ENCODE assay signal across 10 cellular contexts in the genomic region with DNA sequence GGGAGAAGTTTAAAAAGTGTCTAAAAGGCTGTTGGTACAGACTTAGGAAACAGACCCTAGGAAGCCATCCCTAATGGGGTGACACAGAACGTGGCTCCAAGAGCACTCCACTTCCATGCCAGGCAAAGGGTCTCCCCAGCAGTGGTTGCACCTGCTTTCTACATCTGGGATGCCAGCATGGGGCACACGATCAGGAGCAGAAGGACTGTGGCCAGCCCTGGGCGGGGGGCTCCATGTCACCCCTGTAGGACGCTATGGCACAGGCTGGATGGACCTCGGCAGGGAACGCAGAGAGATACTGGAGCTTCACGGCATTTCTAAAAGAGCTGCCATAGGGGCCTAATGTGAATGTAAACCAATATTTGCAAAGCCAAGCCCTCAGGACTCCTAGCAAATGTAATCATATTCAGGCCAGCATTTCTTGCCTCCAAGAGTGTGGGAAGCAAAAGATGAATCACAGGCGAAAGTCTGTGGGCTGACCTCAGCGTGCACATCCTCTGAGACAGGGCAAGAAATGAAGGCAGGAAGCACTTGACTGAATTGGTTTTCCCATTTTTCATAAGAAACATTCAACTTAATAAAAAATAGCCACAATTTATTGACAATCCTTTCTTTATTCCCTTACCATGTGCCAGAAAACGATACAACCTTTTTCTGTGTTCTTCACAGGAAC.
A peak's percentile ranks its signal among the peaks of the same experiment; 100 is the strongest.
DNase-seq lines count a peak whose midpoint lies in the region; ATAC-seq and TF ChIP-seq lines count a peak whose summit lies in the region.
"Had no signal": no experiment of that assay in that cellular context is flagged by ENCODE, and none has a peak within 500 bp of the region (broad histone marks: within the 10 kb centered on the region; RNA-seq: fewer than 3 reads in every experiment).

No MANE protein-coding gene starts in this region.

- no peaks in the 10 kb centered on the region for H3K9me2 ChIP-seq in PC-3 (replicated peaks; ENCODE audit: low read length)

- ATAC-seq in PC-3 (peak; percentile 91), GM21717 (IDR thresholded peaks at IDR 0.05; ENCODE audit: unreplicated experiment) (no peak)
- ATAC-seq in CD4-positive, alpha-beta T cell (ENCODE audit: poor library complexity) = no peak
- ATAC-seq: naive thymus-derived CD4-positive, alpha-beta T cell had no signal

- H3K27me3 ChIP-seq in PC-3 (ENCODE audit: low read length) (no peaks in the 10 kb centered on the region), smooth muscle cell (ENCODE audit: low read depth) (no peaks in the 10 kb centered on the region)
- H3K27me3 ChIP-seq in CD4-positive, alpha-beta T cell (ENCODE audit: control insufficient read depth, insufficient read depth, low read length) = no peaks in the 10 kb centered on the region

- BruUV-seq in PC-3 (replicated peaks; lab: Mats Ljungman, UMichigan) = no TSS peak

- H3K27ac ChIP-seq in PC-3 (ENCODE audit: low read length) = peak overlapping the region; percentile 73
- H3K27ac ChIP-seq in smooth muscle cell (ENCODE audit: low read depth) = peak overlapping the region; percentile 14
- H3K27ac ChIP-seq in CD4-positive, alpha-beta T cell (ENCODE audit: low read depth, low read length) = no peak overlapping the region

- no peak overlapping the region; the same call in 1 of the 2 replicates for H3K4me3 ChIP-seq in PC-3 (ENCODE audit: low read length)
- no peak overlapping the region for H3K4me3 ChIP-seq in cardiac fibroblast (replicated peaks in 1 of 2; ENCODE audit: low read depth in 2 of 2, low read length in 2 of 2)
- H3K4me3 ChIP-seq in smooth muscle cell = no peak overlapping the region

- H3K4me1 Mint-ChIP-seq in CD4-positive, alpha-beta T cell (ENCODE audit: low read depth) = peaks cover 11% of the 10 kb centered on the region

- H3K27ac Mint-ChIP-seq in CD4-positive, alpha-beta T cell = no peak overlapping the region
- H3K27ac Mint-ChIP-seq: activated naive CD8-positive, alpha-beta T cell; naive thymus-derived CD4-positive, alpha-beta T cell had no signal

- H3K4me3 Mint-ChIP-seq in CD4-positive, alpha-beta T cell = no peak overlapping the region
- H3K4me3 Mint-ChIP-seq: activated naive CD8-positive, alpha-beta T cell; naive thymus-derived CD4-positive, alpha-beta T cell had no signal

- no peaks in the 10 kb centered on the region for H3K27me3 Mint-ChIP-seq in CD4-positive, alpha-beta T cell
- H3K27me3 Mint-ChIP-seq: activated naive CD8-positive, alpha-beta T cell had no signal

- H3K9ac ChIP-seq in PC-3 (ENCODE audit: low read length) (peak overlapping the region; percentile 14; the same call in 1 of the 2 replicates), smooth muscle cell (ENCODE audit: low read depth) (no peak overlapping the region)

- 77% methylated on average over 10 of the region's 10 CpGs for WGBS in smooth muscle cell (ENCODE audit: low lambda C conversion rate)

- H4K20me1 ChIP-seq in PC-3 (ENCODE audit: low read length) (no peaks in the 10 kb centered on the region), smooth muscle cell (ENCODE audit: low read depth) (peaks cover 4% of the 10 kb centered on the region)

- H2AFZ ChIP-seq in PC-3 (ENCODE audit: low read length) = peak overlapping the region; percentile 42
- H2AFZ ChIP-seq in smooth muscle cell (ENCODE audit: low read depth) = no peak overlapping the region

- POLR2A ChIA-PET in PC-3 (lab: Charles Lee; ENCODE audit: unreplicated experiment) = no interaction called here
- POLR2A ChIA-PET in CD4-positive, alpha-beta T cell (lab: Charles Lee) = interaction anchor here (1.1 kb wide), 1 partner anchor 18 kb away, joined by 3 read pairs; no protein-coding TSS in a partner anchor

- H3F3A ChIP-seq in PC-3 (ENCODE audit: low read length, unreplicated experiment) (peaks cover 6% of the 10 kb centered on the region), smooth muscle cell (ENCODE audit: low read depth) (peaks cover 4% of the 10 kb centered on the region)

- CTCF ChIA-PET in PC-3 (lab: Charles Lee) = no interaction called here
- CTCF ChIA-PET in CD4-positive, alpha-beta T cell (lab: Charles Lee) = no interaction called here

- intact Hi-C loops in PC-3 (cut with micrococcal nuclease) = no loop called here
- intact Hi-C loops in CD4-positive, alpha-beta T cell (cut with DNase I, micrococcal nuclease) = no loop called here

- peaks cover 32% of the 10 kb centered on the region for H3K4me1 ChIP-seq in PC-3 (ENCODE audit: insufficient read depth, low read length)
- no peaks in the 10 kb centered on the region for H3K4me1 ChIP-seq in smooth muscle cell (ENCODE audit: low read depth)

- H3K9me3 ChIP-seq in PC-3 (ENCODE audit: low read length) (no peaks in the 10 kb centered on the region), smooth muscle cell (replicated peaks; ENCODE audit: low read depth) (no peaks in the 10 kb centered on the region)
- H3K9me3 ChIP-seq in CD4-positive, alpha-beta T cell (ENCODE audit: control insufficient read depth, low read length) = no peaks in the 10 kb centered on the region

- TF ChIP-seq CTCF in PC-3 (conservative IDR thresholded peaks at IDR 0.05; ENCODE audit: low read depth, low read length) (no peak), cardiac fibroblast (IDR thresholded peaks at IDR 0.05; ENCODE audit: low read depth, low read length) (no peak), smooth muscle cell (IDR thresholded peaks at IDR 0.05; ENCODE audit: borderline replicate concordance, insufficient read depth, poor library complexity, severe bottlenecking) (no peak)
- no peak for TF ChIP-seq CTCF in CD4-positive, alpha-beta T cell (IDR thresholded peaks at IDR 0.05)

- no peaks in the 10 kb centered on the region for H3K36me3 ChIP-seq in PC-3 (ENCODE audit: low read depth, low read length)
- H3K36me3 ChIP-seq in smooth muscle cell (ENCODE audit: low read depth) = no peaks in the 10 kb centered on the region

- DNase-seq in Daoy (ENCODE audit: low read depth) (peak; percentile 95), PC-3 (peak; percentile 96), cardiac fibroblast (ENCODE audit: low read depth in 2 of 2) (peak; percentile 72 to 87), smooth muscle cell (lab: John Stamatoyannopoulos, UW; ENCODE audit: unreplicated experiment) (no peak), NAMALWA (ENCODE audit: low spot score) (no peak), NCI-H2107 treated with DMSO at 0.1 percent for 48 hours (lab: John Stamatoyannopoulos, UW; ENCODE audit: unreplicated experiment) (no peak)
- DNase-seq in CD4-positive, alpha-beta T cell = no peak

- no peaks in the 10 kb centered on the region for H3K9me3 Mint-ChIP-seq in CD4-positive, alpha-beta T cell

- H3K79me2 ChIP-seq in PC-3 (ENCODE audit: low read length) (no peaks in the 10 kb centered on the region), smooth muscle cell (ENCODE audit: low read depth) (no peaks in the 10 kb centered on the region)

- H3K4me2 ChIP-seq in PC-3 (ENCODE audit: low read length) (peak overlapping the region; percentile 67), smooth muscle cell (peak overlapping the region; percentile 19)

- peaks cover 20% of the 10 kb centered on the region for H3K36me3 Mint-ChIP-seq in CD4-positive, alpha-beta T cell (ENCODE audit: low read depth)

Comparison
In these comparisons a context has a peak if more than half of its experiments do, and no peak if none do; other contexts are left out.
1. DNase-seq: peak in Daoy (single experiment), PC-3 (single experiment) and cardiac fibroblast (2 of 2); none in smooth muscle cell (single experiment), NAMALWA (single experiment), CD4-positive, alpha-beta T cell (0 of 10) and NCI-H2107 treated with DMSO at 0.1 percent for 48 hours (single experiment).